ENCODE assay signal across 19 cellular contexts in the genomic region with DNA sequence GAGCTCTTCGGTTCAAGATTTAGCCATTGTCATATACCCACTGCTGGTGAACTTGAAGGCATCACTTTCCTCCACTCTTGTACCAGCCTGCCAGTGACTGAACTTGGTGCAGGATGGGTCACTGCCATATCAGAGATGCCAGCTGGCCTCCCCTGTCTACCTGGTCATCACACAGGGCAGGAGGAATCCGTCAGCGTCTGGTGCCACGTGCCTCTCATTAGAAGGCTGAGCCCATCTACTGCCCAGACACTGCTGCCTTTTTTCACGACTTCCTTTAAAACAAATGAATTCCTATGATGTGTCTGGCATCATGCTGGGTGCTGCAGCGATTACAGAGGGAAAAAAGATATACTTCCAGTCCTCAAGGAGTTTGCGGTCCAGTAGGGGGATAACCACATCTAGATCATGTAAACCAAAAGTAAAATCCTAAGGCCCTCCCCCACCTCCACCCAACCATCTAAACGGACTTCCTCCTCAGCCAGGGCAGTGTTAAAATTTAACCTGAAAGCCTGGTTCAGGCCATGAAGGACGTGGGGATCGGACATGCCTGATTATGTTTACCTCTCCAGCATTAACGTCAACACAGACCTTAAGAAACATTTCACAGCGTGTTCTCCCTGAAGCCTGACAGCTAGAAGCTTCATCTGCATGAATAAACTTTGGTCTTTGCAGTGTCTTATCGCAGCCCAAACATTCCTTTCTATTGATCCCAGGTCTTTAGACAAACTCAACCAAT. TPM values are rescaled to one million over a fixed set of nuclear protein-coding genes. Genes with fewer than 3 reads are reported as not detected.
A peak's percentile ranks its signal among the peaks of the same experiment; 100 is the strongest.
DNase-seq lines count a peak whose midpoint lies in the region; ATAC-seq and TF ChIP-seq lines count a peak whose summit lies in the region.
"Had no signal": no experiment of that assay in that cellular context is flagged by ENCODE, and none has a peak within 500 bp of the region (broad histone marks: within the 10 kb centered on the region; RNA-seq: fewer than 3 reads in every experiment).

No MANE protein-coding gene starts in this region.

- no TSS peak for BruUV-seq in Caco-2 (replicated peaks; lab: Mats Ljungman, UMichigan)

- H3K4me3 Mint-ChIP-seq in Caco-2 (ENCODE audit: unreplicated experiment) (peak overlapping the region; percentile 61), progenitor cell of endocrine pancreas (ENCODE audit: low read depth) (peak overlapping the region; percentile 44)
- H3K4me3 Mint-ChIP-seq in stimulated activated memory B cell treated with anti-CD40 and anti-IgM and Interleukin-4, amounts not matched to agents 10 μg/mL and 1 μg/mL and 100 μg/mL, for 72 hours: no peak overlapping the region
- H3K4me3 Mint-ChIP-seq: central memory CD8-positive, alpha-beta T cell; natural killer cell treated with Interleukin-12 subunit alpha and Interleukin-12 subunit beta and Interleukin-15 and Interleukin-18, amount 100 ng/mL, for 72 hours had no signal

- peak overlapping the region; percentile 78 for H3K27ac Mint-ChIP-seq in Caco-2 (ENCODE audit: unreplicated experiment)
- H3K27ac Mint-ChIP-seq in progenitor cell of endocrine pancreas: peak overlapping the region; percentile 26
- no peak overlapping the region for H3K27ac Mint-ChIP-seq in stimulated activated memory B cell treated with anti-CD40 and anti-IgM and Interleukin-4, amounts not matched to agents 10 μg/mL and 1 μg/mL and 100 μg/mL, for 72 hours
- H3K27ac Mint-ChIP-seq: natural killer cell treated with Interleukin-12 subunit alpha and Interleukin-12 subunit beta and Interleukin-15 and Interleukin-18, amount 100 ng/mL, for 72 hours had no signal

- H3K9me3 ChIP-seq in Caco-2: no peaks in the 10 kb centered on the region; the same call in 1 of the 2 replicates
- H3K9me3 ChIP-seq: adrenal gland, SJCRH30, stomach, vagina had no signal

- POLR2A ChIA-PET in Caco-2 (lab: Charles Lee): no interaction called here

- H3K27me3 Mint-ChIP-seq in Caco-2 (ENCODE audit: insufficient read depth, unreplicated experiment): no peaks in the 10 kb centered on the region
- H3K27me3 Mint-ChIP-seq in progenitor cell of endocrine pancreas: peaks cover 7% of the 10 kb centered on the region
- H3K27me3 Mint-ChIP-seq in stimulated activated memory B cell treated with anti-CD40 and anti-IgM and Interleukin-4, amounts not matched to agents 10 μg/mL and 1 μg/mL and 100 μg/mL, for 72 hours: peaks cover 68% of the 10 kb centered on the region

- H3K36me3 Mint-ChIP-seq in Caco-2 (ENCODE audit: insufficient read depth, unreplicated experiment): no peaks in the 10 kb centered on the region
- H3K36me3 Mint-ChIP-seq in progenitor cell of endocrine pancreas (ENCODE audit: insufficient read depth): no peaks in the 10 kb centered on the region
- no peaks in the 10 kb centered on the region for H3K36me3 Mint-ChIP-seq in stimulated activated memory B cell treated with anti-CD40 and anti-IgM and Interleukin-4, amounts not matched to agents 10 μg/mL and 1 μg/mL and 100 μg/mL, for 72 hours
- H3K36me3 Mint-ChIP-seq: natural killer cell treated with Interleukin-12 subunit alpha and Interleukin-12 subunit beta and Interleukin-15 and Interleukin-18, amount 100 ng/mL, for 72 hours had no signal

- no peaks in the 10 kb centered on the region for H3K27me3 ChIP-seq in Caco-2 (replicated peaks; ENCODE audit: control insufficient read depth, insufficient read depth, low read length)
- H3K27me3 ChIP-seq: vagina had no signal

- TF ChIP-seq CTCF in Caco-2 (IDR thresholded peaks at IDR 0.05; ENCODE audit: insufficient read depth in 1 of 2, low read depth in 1 of 2, low read length in 1 of 2, severe bottlenecking in 1 of 2, unreplicated experiment in 1 of 2) (no peak), progenitor cell of endocrine pancreas (IDR thresholded peaks at IDR 0.05; ENCODE audit: unreplicated experiment) (no peak)

- peaks cover 14% of the 10 kb centered on the region for H3K4me1 Mint-ChIP-seq in Caco-2 (ENCODE audit: low read depth, unreplicated experiment)
- H3K4me1 Mint-ChIP-seq in progenitor cell of endocrine pancreas (ENCODE audit: low read depth): peaks cover 41% of the 10 kb centered on the region
- H3K4me1 Mint-ChIP-seq in stimulated activated memory B cell treated with anti-CD40 and anti-IgM and Interleukin-4, amounts not matched to agents 10 μg/mL and 1 μg/mL and 100 μg/mL, for 72 hours: no peaks in the 10 kb centered on the region
- H3K4me1 Mint-ChIP-seq: central memory CD8-positive, alpha-beta T cell had no signal

- H3K9me3 Mint-ChIP-seq in Caco-2 (ENCODE audit: unreplicated experiment) (no peaks in the 10 kb centered on the region), progenitor cell of endocrine pancreas (ENCODE audit: low read depth) (no peaks in the 10 kb centered on the region)
- H3K9me3 Mint-ChIP-seq in stimulated activated memory B cell treated with anti-CD40 and anti-IgM and Interleukin-4, amounts not matched to agents 10 μg/mL and 1 μg/mL and 100 μg/mL, for 72 hours: no peaks in the 10 kb centered on the region
- H3K9me3 Mint-ChIP-seq: central memory CD8-positive, alpha-beta T cell; natural killer cell treated with Interleukin-12 subunit alpha and Interleukin-12 subunit beta and Interleukin-15 and Interleukin-18, amount 100 ng/mL, for 72 hours had no signal

- ATAC-seq in stimulated activated memory B cell treated with anti-CD40 and anti-IgM and Interleukin-4, amounts not matched to agents 10 μg/mL and 1 μg/mL and 100 μg/mL, for 72 hours: no peak
- ATAC-seq in HG02571 (IDR thresholded peaks at IDR 0.05; ENCODE audit: unreplicated experiment): no peak
- ATAC-seq: natural killer cell treated with Interleukin-12 subunit alpha and Interleukin-12 subunit beta and Interleukin-15 and Interleukin-18, amount 100 ng/mL, for 72 hours had no signal

- H3K36me3 ChIP-seq in Caco-2 (ENCODE audit: control insufficient read depth, insufficient read depth, low read length): no peaks in the 10 kb centered on the region
- H3K36me3 ChIP-seq: adrenal gland, SJCRH30, stomach, vagina had no signal

- intact Hi-C loops in Caco-2 (cut with micrococcal nuclease; ENCODE audit: unreplicated experiment): no loop called here

- peaks cover 22% of the 10 kb centered on the region for H3K4me1 ChIP-seq in Caco-2
- H3K4me1 ChIP-seq: adrenal gland, SJCRH30, vagina had no signal

- H3K4me3 ChIP-seq in Caco-2 (ENCODE audit: low read depth, low read length): no peak overlapping the region
- H3K4me3 ChIP-seq: adrenal gland, SJCRH30, stomach, vagina had no signal

- DNase-seq in Caco-2 (peak; percentile 60 to 68), OCI-M1 (lab: John Stamatoyannopoulos, UW) (peak; percentile 60), kidney tubule cell (ENCODE audit: low spot score) (peak; percentile 82), progenitor cell of endocrine pancreas (ENCODE audit: low spot score, unreplicated experiment) (no peak), NCI-H524 (lab: John Stamatoyannopoulos, UW) (no peak), NCI-H774 (lab: John Stamatoyannopoulos, UW) (no peak)
- DNase-seq: adrenal gland, GDM1, NCI-H1048, NCI-H2081, NCI-H526, SJCRH30, stomach, T-helper 2 cell had no signal

- CTCF ChIA-PET in Caco-2 (lab: Charles Lee): interaction anchor here (0.8 kb wide), 1 partner anchor 30 kb away, joined by 4 read pairs; no protein-coding TSS in a partner anchor

RNA-seq across cellular contexts. Expression of a gene that starts 29.2 kb away (rescaled TPM):
- 9.7 and 10.5 TPM in 2 replicates for total RNA-seq in Caco-2 (2022)
- total RNA-seq in progenitor cell of endocrine pancreas: 50.8 and 57.0 TPM in 2 replicates

Comparison
In these comparisons a context has a peak if more than half of its experiments do, and no peak if none do; other contexts are left out.
1. DNase-seq: peak in Caco-2 (2 of 2), OCI-M1 (single experiment) and kidney tubule cell (single experiment); none in progenitor cell of endocrine pancreas (single experiment), NCI-H524 (0 of 2) and NCI-H774 (single experiment).